In genomic region chr7:116971153-116971552, GRCh38 we compare ENCODE assay signal across 1 cellular context.
TF ChIP-seq lines count a peak whose summit lies in the region.

No MANE protein-coding gene starts in this region.

TF ChIP-seq in GM12878, 131 proteins besides CTCF, POLR2A, EP300 and RAD21:
- TF ChIP-seq MTA2 (IDR thresholded peaks at IDR 0.05; ENCODE audit: low read depth) (peak; percentile 90), USF2 (IDR thresholded peaks at IDR 0.05; ENCODE audit: borderline replicate concordance, low read depth, low read length) (peak; percentile 15; the same call in 1 of the 2 replicates), ATF7 (IDR thresholded peaks at IDR 0.05; ENCODE audit: low read depth) (peak; percentile 64), BHLHE40 (IDR thresholded peaks at IDR 0.05; ENCODE audit: borderline replicate concordance in 1 of 2, low read depth in 2 of 2, low read length in 1 of 2) (peak in 1 of 2 experiments; percentile 52; a peak in 1 of 4 replicates), BCL11A (IDR thresholded peaks at IDR 0.05; ENCODE audit: low read depth, low read length) (peak; percentile 31; the same call in 1 of the 2 replicates), BACH1 (IDR thresholded peaks at IDR 0.05; ENCODE audit: borderline replicate concordance) (peak; percentile 53; the same call in 1 of the 2 replicates), IKZF2 (IDR thresholded peaks at IDR 0.05) (peak in 1 of 2 experiments; percentile 10; a peak in 2 of 4 replicates), RAD51 (IDR thresholded peaks at IDR 0.05) (peak; percentile 94), RELB (IDR thresholded peaks at IDR 0.05; ENCODE audit: low read depth) (0 out of 2 replicates have a peak, but pooled peaks have one; percentile 13)
